ENCODE assay signal across 8 cellular contexts in genomic region chr1:171486048-171486519, GRCh38. TPM values are rescaled to one million over a fixed set of nuclear protein-coding genes. Genes with fewer than 3 reads are reported as not detected.
DNase-seq lines count a peak whose midpoint lies in the region; ATAC-seq and TF ChIP-seq lines count a peak whose summit lies in the region.

No MANE protein-coding gene starts in this region.

- H3K27me3 ChIP-seq in DOHH2 (ENCODE audit: control insufficient read depth, low read length) (no peaks in the 10 kb centered on the region), HUES48 (ENCODE audit: control insufficient read depth, insufficient read depth, low read length) (no peaks in the 10 kb centered on the region), adipocyte (replicated peaks; ENCODE audit: control insufficient read depth, insufficient read depth, low read length) (no peaks in the 10 kb centered on the region), right atrium auricular region (no peaks in the 10 kb centered on the region)

- H4K20me1 ChIP-seq in DOHH2 (ENCODE audit: control insufficient read depth, insufficient read depth, low read depth, low read length): peaks cover 44% of the 10 kb centered on the region

- no peak for DNase-seq in SK-N-MC (ENCODE audit: low read depth, low spot score)
- DNase-seq in adipocyte (ENCODE audit: low read depth): peak; percentile 66
- DNase-seq in right atrium auricular region (ENCODE audit: low spot score): no peak
- DNase-seq in renal cortical epithelial cell (ENCODE audit: low read depth): peak; percentile 72
- no peak for DNase-seq in GOT3 (lab: John Stamatoyannopoulos, UW)

- peak overlapping the region; percentile 98 for H3K4me3 ChIP-seq in DOHH2 (ENCODE audit: low read length)
- peak overlapping the region; percentile 99 for H3K4me3 ChIP-seq in HUES48 (ENCODE audit: low read depth, low read length)
- peak overlapping the region; percentile 96 for H3K4me3 ChIP-seq in SK-N-MC
- peak overlapping the region; percentile 92 for H3K4me3 ChIP-seq in adipocyte (ENCODE audit: low read length)
- H3K4me3 ChIP-seq in right atrium auricular region: peak overlapping the region; percentile 75 to 85

- H3K27ac ChIP-seq in DOHH2 (ENCODE audit: low read depth, low read length) (peak overlapping the region; percentile 85), HUES48 (ENCODE audit: low read depth, low read length) (peak overlapping the region; percentile 100), SK-N-MC (peak overlapping the region; percentile 95), right atrium auricular region (peak overlapping the region; percentile 98 to 99)

- H3K9me2 ChIP-seq in DOHH2 (replicated peaks; ENCODE audit: control insufficient read depth, low read length): no peaks in the 10 kb centered on the region

- H3K4me1 ChIP-seq in DOHH2 (ENCODE audit: control insufficient read depth, low read length): peaks cover 44% of the 10 kb centered on the region
- H3K4me1 ChIP-seq in HUES48 (ENCODE audit: control insufficient read depth, insufficient read depth, low read length): peaks cover 5% of the 10 kb centered on the region; the same call in 1 of the 2 replicates
- peaks cover 27% of the 10 kb centered on the region for H3K4me1 ChIP-seq in adipocyte (ENCODE audit: control insufficient read depth, insufficient read depth, low read length)
- peaks cover 0 to 46% of the 10 kb centered on the region in 2 donors for H3K4me1 ChIP-seq in right atrium auricular region

- ATAC-seq in GM21526 (IDR thresholded peaks at IDR 0.05; ENCODE audit: low FRiP score, unreplicated experiment): peak; percentile 37

- TF ChIP-seq CTCF in DOHH2 (IDR thresholded peaks at IDR 0.05; ENCODE audit: low read depth, low read length, poor library complexity, severe bottlenecking) (no peak), right atrium auricular region (IDR thresholded peaks at IDR 0.05) (no peak)

- H3K36me3 ChIP-seq in DOHH2 (ENCODE audit: control insufficient read depth, low read length) (peaks cover 57% of the 10 kb centered on the region), HUES48 (ENCODE audit: control insufficient read depth, insufficient read depth, low read length) (peaks cover 16% of the 10 kb centered on the region; the same call in 1 of the 2 replicates), SK-N-MC (ENCODE audit: insufficient read depth, low read length) (peaks cover 38% of the 10 kb centered on the region), adipocyte (ENCODE audit: control insufficient read depth, insufficient read depth, low read length, severe bottlenecking) (peaks cover 5% of the 10 kb centered on the region), right atrium auricular region (no peaks in the 10 kb centered on the region)

- peak overlapping the region; percentile 80 for H3K4me2 ChIP-seq in DOHH2 (ENCODE audit: low read length)

- peaks cover 65% of the 10 kb centered on the region for H3K79me2 ChIP-seq in DOHH2 (ENCODE audit: control insufficient read depth, low read length)

- no peaks in the 10 kb centered on the region for H3K9me3 ChIP-seq in DOHH2 (ENCODE audit: control insufficient read depth, insufficient read depth, low read length)
- no peaks in the 10 kb centered on the region for H3K9me3 ChIP-seq in HUES48 (ENCODE audit: control insufficient read depth, insufficient read depth, low read length)
- H3K9me3 ChIP-seq in SK-N-MC (ENCODE audit: low read depth, low read length): no peaks in the 10 kb centered on the region
- no peaks in the 10 kb centered on the region for H3K9me3 ChIP-seq in adipocyte (ENCODE audit: control insufficient read depth, low read length)
- H3K9me3 ChIP-seq in right atrium auricular region: no peaks in the 10 kb centered on the region

- H3F3A ChIP-seq in DOHH2 (ENCODE audit: control insufficient read depth, insufficient read depth): 0 out of 2 replicates have a peak, but pooled peaks cover 2% of the 10 kb centered on the region

- peak overlapping the region; percentile 99 for H3K9ac ChIP-seq in HUES48 (ENCODE audit: low read depth, low read length)
- H3K9ac ChIP-seq in SK-N-MC (ENCODE audit: insufficient read length): peak overlapping the region; percentile 99
- H3K9ac ChIP-seq in adipocyte (ENCODE audit: low read length): peak overlapping the region; percentile 95

RNA-seq across cellular contexts. Expression of gene PRRC2C, which starts 0.8 kb away (rescaled TPM):
- total RNA-seq in right atrium auricular region (10 to 100 TPM; 45.2 to 49.4 TPM), renal cortical epithelial cell (37.2 and 145 TPM in 2 replicates)

Comparison
In these comparisons a context has a peak if more than half of its experiments do, and no peak if none do; other contexts are left out.
1. DNase-seq: peak in adipocyte (single experiment) and renal cortical epithelial cell (single experiment); none in SK-N-MC (single experiment), right atrium auricular region (single experiment) and GOT3 (single experiment).
2. Peak in every context shown above with its lines, with median percentiles within 50 percentile points of each other: H3K27ac ChIP-seq, H3K4me3 ChIP-seq and H3K9ac ChIP-seq.